Comparison of ENCODE assay signal across 8 cellular contexts in genomic region chr7:74606101-74606908, GRCh38. TPM values are rescaled to one million over a fixed set of nuclear protein-coding genes. Genes with fewer than 3 reads are reported as not detected.
DNase-seq lines count a peak whose midpoint lies in the region; ATAC-seq and TF ChIP-seq lines count a peak whose summit lies in the region.

No MANE protein-coding gene starts in this region.

- H3K4me1 Mint-ChIP-seq in central memory CD8-positive, alpha-beta T cell = peaks cover 9% of the 10 kb centered on the region

- H3K27ac Mint-ChIP-seq in central memory CD8-positive, alpha-beta T cell (ENCODE audit: low read depth) = no peak overlapping the region

- no peak; the same call in 1 of the 2 replicates for TF ChIP-seq CTCF in WERI-Rb-1 (IDR thresholded peaks at IDR 0.05; ENCODE audit: low read depth, low read length)

- H3K27me3 ChIP-seq in HUES64 (ENCODE audit: insufficient read depth, low read length) (no peaks in the 10 kb centered on the region), WERI-Rb-1 (ENCODE audit: insufficient read depth, low read depth, severe bottlenecking) (no peaks in the 10 kb centered on the region)

- peaks cover 6% of the 10 kb centered on the region for H3K36me3 ChIP-seq in HUES64 (ENCODE audit: insufficient read depth, low read length)
- H3K36me3 ChIP-seq in WERI-Rb-1 = peaks cover 40% of the 10 kb centered on the region

- H3K4me1 ChIP-seq in HUES64 (ENCODE audit: insufficient read depth, low read length) = peaks cover 4% of the 10 kb centered on the region

- H3K27ac ChIP-seq in HUES64 (ENCODE audit: low read depth, low read length) (no peak overlapping the region), WERI-Rb-1 (peak overlapping the region; percentile 87)

- WGBS in HUES64 = 15% methylated on average over 51 of the region's 51 CpGs

- no peaks in the 10 kb centered on the region for H3K9me3 ChIP-seq in HUES64 (ENCODE audit: insufficient read depth, low read depth, low read length)
- no peaks in the 10 kb centered on the region for H3K9me3 ChIP-seq in WERI-Rb-1 (ENCODE audit: severe bottlenecking)

- no peaks in the 10 kb centered on the region for H3K27me3 Mint-ChIP-seq in central memory CD8-positive, alpha-beta T cell

- peaks cover 4% of the 10 kb centered on the region for H3K36me3 Mint-ChIP-seq in central memory CD8-positive, alpha-beta T cell (ENCODE audit: insufficient read depth)

- in situ Hi-C loops in G401 (cut with HindIII; ENCODE audit: low sequenced_read_pairs) = no loop called here

- peak; percentile 84 for ATAC-seq in central memory CD8-positive, alpha-beta T cell (replicated peaks; ENCODE audit: extremely low read depth, poor library complexity, severe bottlenecking)
- no peak for ATAC-seq in HG03025 (IDR thresholded peaks at IDR 0.05; ENCODE audit: low FRiP score, unreplicated experiment)

- peak overlapping the region; percentile 75 for H3K4me3 Mint-ChIP-seq in central memory CD8-positive, alpha-beta T cell

- DNase-seq in G401 (ENCODE audit: low spot score) (peak; percentile 58), WERI-Rb-1 (peak; percentile 71), left kidney (ENCODE audit: low read depth, low spot score) (peak; percentile 73), NCI-H1048 (lab: John Stamatoyannopoulos, UW) (no peak)
- DNase-seq in central memory CD8-positive, alpha-beta T cell (ENCODE audit: low spot score in 2 of 2) = no peak
- peak in 2 of 3 donors; percentile 11 to 55 for DNase-seq in stimulated activated CD4-positive, alpha-beta T cell treated with anti-CD3 and anti-CD28 coated beads, TNF-alpha, amount 100 ng/mL, for 48 hours (ENCODE audit: low read depth in 3 of 3)

- no peak overlapping the region for H3K9ac ChIP-seq in HUES64 (ENCODE audit: low read depth, low read length)

- peak overlapping the region; percentile 50 for H3K4me3 ChIP-seq in HUES64 (ENCODE audit: low read length)
- peak overlapping the region; percentile 30 for H3K4me3 ChIP-seq in WERI-Rb-1 (ENCODE audit: low read depth, low read length)

- no peaks in the 10 kb centered on the region for H3K9me3 Mint-ChIP-seq in central memory CD8-positive, alpha-beta T cell

RNA-seq across cellular contexts. Expression of gene GTF2I, which starts 51.2 kb away (rescaled TPM):
- total RNA-seq in G401 (2014; rRNA removed; shearing (Covaris generic)) = 61.6 and 105 TPM in 2 replicates
- polyA plus RNA-seq in HUES64 (2013, experiment 1 of 2) = 196 TPM
- polyA plus RNA-seq in HUES64 (2013, experiment 2 of 2) = 179 TPM

Comparison
In these comparisons a context has a peak if more than half of its experiments do, and no peak if none do; other contexts are left out.
1. DNase-seq: peak in G401 (single experiment), WERI-Rb-1 (single experiment), left kidney (single experiment) and stimulated activated CD4-positive, alpha-beta T cell treated with anti-CD3 and anti-CD28 coated beads, TNF-alpha, amount 100 ng/mL, for 48 hours (2 of 3); none in central memory CD8-positive, alpha-beta T cell (0 of 2) and NCI-H1048 (single experiment).